In genomic region chr5:125835293-125836172, GRCh38 we compare ENCODE assay signal across 8 cellular contexts.
DNase-seq lines count a peak whose midpoint lies in the region; ATAC-seq and TF ChIP-seq lines count a peak whose summit lies in the region.

No MANE protein-coding gene starts in this region.

- no peaks in the 10 kb centered on the region for H3K4me1 Mint-ChIP-seq in CD4-positive, alpha-beta T cell (ENCODE audit: low read depth)
- no peaks in the 10 kb centered on the region for H3K4me1 Mint-ChIP-seq in naive thymus-derived CD8-positive, alpha-beta T cell

- no peak overlapping the region for H3K27ac Mint-ChIP-seq in CD4-positive, alpha-beta T cell
- no peak overlapping the region for H3K27ac Mint-ChIP-seq in naive thymus-derived CD8-positive, alpha-beta T cell

- 19 to 24% (median 21%) methylated on average over 11 of the region's 11 CpGs for WGBS in psoas muscle, 3 donors

- H3K9me3 ChIP-seq in psoas muscle = no peaks in the 10 kb centered on the region
- no peaks in the 10 kb centered on the region for H3K9me3 ChIP-seq in CD4-positive, alpha-beta T cell (ENCODE audit: control insufficient read depth, low read length)

- no peaks in the 10 kb centered on the region for H3K27me3 ChIP-seq in psoas muscle (ENCODE audit: insufficient read depth in 3 of 3, low read length in 2 of 3)
- no peaks in the 10 kb centered on the region for H3K27me3 ChIP-seq in CD4-positive, alpha-beta T cell (ENCODE audit: control insufficient read depth, insufficient read depth, low read length)

- ATAC-seq in GM18517 (IDR thresholded peaks at IDR 0.05; ENCODE audit: unreplicated experiment) (peak; percentile 61), HG02938 (IDR thresholded peaks at IDR 0.05; ENCODE audit: unreplicated experiment) (peak; percentile 83), psoas muscle (peak in 3 of 4 donors; percentile 60 to 77 (median 76))
- no peak for ATAC-seq in CD4-positive, alpha-beta T cell (ENCODE audit: poor library complexity)
- no peak for ATAC-seq in naive thymus-derived CD8-positive, alpha-beta T cell

- peak; percentile 77 for DNase-seq in SK-MEL-5 (ENCODE audit: low read depth, low spot score)
- DNase-seq in glomerular visceral epithelial cell (ENCODE audit: extremely low spot score) = peak; percentile 40
- peak; percentile 15 to 52 for DNase-seq in psoas muscle
- no peak for DNase-seq in CD4-positive, alpha-beta T cell
- DNase-seq in CD1c-positive myeloid dendritic cell (ENCODE audit: extremely low spot score) = no peak
- DNase-seq in naive thymus-derived CD8-positive, alpha-beta T cell = no peak

- H3K27ac ChIP-seq in psoas muscle = no peak overlapping the region
- H3K27ac ChIP-seq in CD4-positive, alpha-beta T cell (ENCODE audit: low read depth, low read length) = no peak overlapping the region

- peaks cover 5% of the 10 kb centered on the region for H3K9me3 Mint-ChIP-seq in CD4-positive, alpha-beta T cell
- H3K9me3 Mint-ChIP-seq in naive thymus-derived CD8-positive, alpha-beta T cell = peaks cover 0 to 12% (median 6%) of the 10 kb centered on the region in 9 donors

- POLR2A ChIA-PET in CD4-positive, alpha-beta T cell (lab: Charles Lee) = no interaction called here
- POLR2A ChIA-PET in naive thymus-derived CD8-positive, alpha-beta T cell (lab: Charles Lee) = no interaction called here

- H3K4me3 ChIP-seq in psoas muscle = no peak overlapping the region

- no peaks in the 10 kb centered on the region for H3K27me3 Mint-ChIP-seq in CD4-positive, alpha-beta T cell
- no peaks in the 10 kb centered on the region for H3K27me3 Mint-ChIP-seq in naive thymus-derived CD8-positive, alpha-beta T cell

- no peaks in the 10 kb centered on the region for H3K36me3 Mint-ChIP-seq in CD4-positive, alpha-beta T cell (ENCODE audit: low read depth)
- H3K36me3 Mint-ChIP-seq in naive thymus-derived CD8-positive, alpha-beta T cell = no peaks in the 10 kb centered on the region

- intact Hi-C loops in psoas muscle (cut with DNase I) = no loop called here
- intact Hi-C loops in CD4-positive, alpha-beta T cell (cut with DNase I, micrococcal nuclease) = no loop called here

- H3K36me3 ChIP-seq in psoas muscle (ENCODE audit: insufficient read depth in 1 of 2, low read depth in 1 of 2) = no peaks in the 10 kb centered on the region

- CTCF ChIA-PET in CD4-positive, alpha-beta T cell (lab: Charles Lee) = no interaction called here

- peaks cover 8% of the 10 kb centered on the region for H3K4me1 ChIP-seq in psoas muscle

- in situ Hi-C loops in SK-MEL-5 (cut with HindIII; ENCODE audit: low pct_unique_long_range_greater_than_20kb, low sequenced_read_pairs) = no loop called here

- TF ChIP-seq CTCF in psoas muscle (IDR thresholded peaks at IDR 0.05) = peak; percentile 77
- no peak for TF ChIP-seq CTCF in CD4-positive, alpha-beta T cell (IDR thresholded peaks at IDR 0.05)

- no peak overlapping the region for H3K4me3 Mint-ChIP-seq in CD4-positive, alpha-beta T cell
- H3K4me3 Mint-ChIP-seq in naive thymus-derived CD8-positive, alpha-beta T cell = no peak overlapping the region

Comparison
In these comparisons a context has a peak if more than half of its experiments do, and no peak if none do; other contexts are left out.
1. ATAC-seq: peak in GM18517 (single experiment), HG02938 (single experiment) and psoas muscle (3 of 4); none in CD4-positive, alpha-beta T cell (single experiment) and naive thymus-derived CD8-positive, alpha-beta T cell (0 of 2).
2. DNase-seq: peak in SK-MEL-5 (single experiment), glomerular visceral epithelial cell (single experiment) and psoas muscle (2 of 2); none in CD4-positive, alpha-beta T cell (0 of 10), CD1c-positive myeloid dendritic cell (single experiment) and naive thymus-derived CD8-positive, alpha-beta T cell (0 of 10).